7 cellular contexts compared by ENCODE assay signal in genomic region chr11:126317681-126318641, GRCh38. TPM values are rescaled to one million over a fixed set of nuclear protein-coding genes. Genes with fewer than 3 reads are reported as not detected.
DNase-seq lines count a peak whose midpoint lies in the region; ATAC-seq and TF ChIP-seq lines count a peak whose summit lies in the region.

No MANE protein-coding gene starts in this region.

- TF ChIP-seq CTCF in H9 (conservative IDR thresholded peaks at IDR 0.05) (no peak), breast epithelium (IDR thresholded peaks at IDR 0.05) (no peak), thyroid gland (IDR thresholded peaks at IDR 0.05) (no peak)

- H3K23ac ChIP-seq in H9 (ENCODE audit: insufficient read length, low read depth, low read length), result no peak overlapping the region

- no peaks in the 10 kb centered on the region for H3K4me1 ChIP-seq in H9 (ENCODE audit: insufficient read depth, low read length)
- H3K4me1 ChIP-seq in breast epithelium, result peaks cover 6 to 7% of the 10 kb centered on the region in 2 donors
- peaks cover 0 to 24% of the 10 kb centered on the region in 2 donors for H3K4me1 ChIP-seq in thyroid gland

- H3K79me1 ChIP-seq in H9 (ENCODE audit: insufficient read depth, low read depth, low read length, poor library complexity, severe bottlenecking), result no peaks in the 10 kb centered on the region

- H3K9ac ChIP-seq in H9 (ENCODE audit: extremely low read depth, insufficient read length, low read length), result no peak overlapping the region

- no CpG with 5 or more reads among the region's 17 CpGs for WGBS in H9 (ENCODE audit: extremely low coverage, insufficient read length, low lambda C conversion rate)
- WGBS in thyroid gland, 2 donors, result 59 to 61% methylated on average over 17 of the region's 17 CpGs

- no peak overlapping the region for H3K4me3 Mint-ChIP-seq in H9

- no peak overlapping the region for H3K18ac ChIP-seq in H9 (ENCODE audit: insufficient read length, low read depth, low read length)

- DNase-seq in H9 (no peak), NCI-H2196 treated with DMSO at 0.1 percent for 48 hours (lab: John Stamatoyannopoulos, UW; ENCODE audit: unreplicated experiment) (peak; percentile 61), breast epithelium (ENCODE audit: low spot score in 2 of 2) (peak; percentile 49 to 58), medulla oblongata (ENCODE audit: extremely low spot score) (peak; percentile 80), thyroid gland (peak; percentile 34 to 41), NCI-H774 (lab: John Stamatoyannopoulos, UW) (no peak)

- peak overlapping the region; percentile 57 for H4K8ac ChIP-seq in H9 (replicated peaks; ENCODE audit: insufficient read length, low read depth, low read length)

- no peak overlapping the region for H3K14ac ChIP-seq in H9 (ENCODE audit: insufficient read depth, low read length)

- no peak overlapping the region for H4K91ac ChIP-seq in H9 (ENCODE audit: insufficient read length, low read depth, low read length)

- no peak overlapping the region for H4K5ac ChIP-seq in H9 (ENCODE audit: insufficient read length, low read depth, low read length)

- intact Hi-C loops in breast epithelium (cut with DNase I; ENCODE audit: low total_unique reads) (no loop called here), thyroid gland (cut with DNase I) (no loop called here)

- no peak overlapping the region for H2BK120ac ChIP-seq in H9 (ENCODE audit: low read depth, low read length, poor library complexity, severe bottlenecking)

- peaks cover 2% of the 10 kb centered on the region for H4K20me1 ChIP-seq in H9 (ENCODE audit: control insufficient read depth, insufficient read depth, insufficient read length)

- H3K27me3 Mint-ChIP-seq in H9 (ENCODE audit: low read depth), result no peaks in the 10 kb centered on the region; the same call in 1 of the 2 replicates

- H3K23me2 ChIP-seq in H9 (ENCODE audit: insufficient read length, low read depth, low read length, poor library complexity, severe bottlenecking), result no peaks in the 10 kb centered on the region

- peak overlapping the region in 1 of 3 experiments; percentile 84; a peak in 1 of 7 replicates for H3K27ac Mint-ChIP-seq in H9

- H3K36me3 Mint-ChIP-seq in H9 (ENCODE audit: insufficient read depth in 1 of 3, low read depth in 3 of 3), result peaks cover 9 to 23% (median 22%) of the 10 kb centered on the region in 3 experiments; a peak in 6 of 7 replicates

- H3K27ac ChIP-seq in H9 (ENCODE audit: insufficient read length, low read depth, low read length) (no peak overlapping the region), breast epithelium (peak overlapping the region; percentile 80 to 93), thyroid gland (peak overlapping the region; percentile 2 to 68 (median 14))

- no peak overlapping the region for H3K56ac ChIP-seq in H9 (ENCODE audit: insufficient read length, low read depth, low read length)

- H3K9me3 ChIP-seq in H9 (ENCODE audit: control insufficient read depth, low read depth, low read length) (no peaks in the 10 kb centered on the region), breast epithelium (no peaks in the 10 kb centered on the region), thyroid gland (no peaks in the 10 kb centered on the region)

- H3K4me3 ChIP-seq in breast epithelium, result peak overlapping the region; percentile 15 to 39 (median 24)
- no peak overlapping the region for H3K4me3 ChIP-seq in thyroid gland (replicated peaks in 1 of 3)

- H3K4ac ChIP-seq in H9 (ENCODE audit: low read depth, low read length), result no peak overlapping the region

- no peaks in the 10 kb centered on the region for H3K27me3 ChIP-seq in H9 (ENCODE audit: insufficient read depth, low read length)
- H3K27me3 ChIP-seq in breast epithelium, result no peaks in the 10 kb centered on the region
- H3K27me3 ChIP-seq in thyroid gland, result no peaks in the 10 kb centered on the region

- H2AK5ac ChIP-seq in H9 (ENCODE audit: insufficient read length, low read length), result peak overlapping the region; percentile 33

- no peak overlapping the region for H3T11ph ChIP-seq in H9 (ENCODE audit: low read length)

- no peak overlapping the region for H2AFZ ChIP-seq in H9 (ENCODE audit: low read length)

- peak; percentile 18 for ATAC-seq in GM18505 (IDR thresholded peaks at IDR 0.05; ENCODE audit: unreplicated experiment)

- no peaks in the 10 kb centered on the region for H3K79me2 ChIP-seq in H9 (ENCODE audit: insufficient read depth, low read length)

- H2BK20ac ChIP-seq in H9 (ENCODE audit: low read depth, low read length, poor library complexity, severe bottlenecking), result no peak overlapping the region

- H3K4me2 ChIP-seq in H9 (ENCODE audit: insufficient read depth, insufficient read length, low read length), result no peak overlapping the region

- no peak for TF ChIP-seq POLR2A in GM18505 (IDR thresholded peaks at IDR 0.05; ENCODE audit: borderline replicate concordance, extremely low read depth, insufficient read depth, insufficient read length)
- TF ChIP-seq POLR2A in breast epithelium (IDR thresholded peaks at IDR 0.05), result no peak
- no peak for TF ChIP-seq POLR2A in thyroid gland (IDR thresholded peaks at IDR 0.05)

- no peak overlapping the region for H2BK15ac ChIP-seq in H9 (ENCODE audit: low read depth, low read length)

- no peaks in the 10 kb centered on the region for H3K9me3 Mint-ChIP-seq in H9

- H2BK5ac ChIP-seq in H9 (ENCODE audit: insufficient read length, low read length), result no peak overlapping the region

- no peak overlapping the region for H2BK12ac ChIP-seq in H9 (ENCODE audit: insufficient read length, low read depth, low read length)

- H3K36me3 ChIP-seq in breast epithelium, result no peaks in the 10 kb centered on the region
- H3K36me3 ChIP-seq in thyroid gland, result no peaks in the 10 kb centered on the region

- H3K4me1 Mint-ChIP-seq in H9, result no peaks in the 10 kb centered on the region

RNA-seq across cellular contexts. Expression of gene DCPS, which starts 14.1 kb away (rescaled TPM):
- total RNA-seq in H9 (2021), result 24.4 and 27.7 TPM in 2 replicates
- 10 to 100 TPM in 1 of 3 donors, 1 to 10 TPM in 2; 8.8 to 11.7 (median 9.6) TPM for total RNA-seq in breast epithelium
- total RNA-seq in thyroid gland, result 10 to 100 TPM in 3 of 4 donors, 1 to 10 TPM in 1; 6.1 to 18.9 (median 13.9) TPM

RNA-seq across cellular contexts. Expression of gene TIRAP, which starts 35.1 kb away (rescaled TPM):
- total RNA-seq in H9 (2021) (7.0 and 7.3 TPM in 2 replicates), breast epithelium (10 to 100 TPM in 2 of 3 donors, 1 to 10 TPM in 1; 8.9 to 11.1 (median 10.9) TPM), thyroid gland (10 to 100 TPM in 2 of 4 donors, 1 to 10 TPM in 2; 9.2 to 13.1 (median 10.1) TPM)

RNA-seq across cellular contexts. Expression of gene ST3GAL4, which starts 37.5 kb away (rescaled TPM):
- total RNA-seq in H9 (2021) (12.2 and 13.6 TPM in 2 replicates), breast epithelium (10 to 100 TPM; 17.6 to 36.2 (median 32.8) TPM), thyroid gland (10 to 100 TPM in 3 of 4 donors, 1 to 10 TPM in 1; 5.3 to 33.9 (median 26.4) TPM)

RNA-seq across cellular contexts. Expression of gene FOXRED1, which starts 49.0 kb away (rescaled TPM):
- 60.1 and 67.5 TPM in 2 replicates for total RNA-seq in H9 (2021)
- total RNA-seq in breast epithelium, result 10 to 100 TPM; 13.1 to 23.3 (median 16.6) TPM
- 10 to 100 TPM; 13.3 to 25.8 (median 20.2) TPM for total RNA-seq in thyroid gland

RNA-seq across cellular contexts. Expression of gene SRPRA, which starts 49.3 kb away (rescaled TPM):
- 63.7 and 64.3 TPM in 2 replicates for total RNA-seq in H9 (2021)
- 10 to 100 TPM; 75.2 to 90.6 (median 84.9) TPM for total RNA-seq in breast epithelium
- 100 to 1,000 TPM in 3 of 4 donors, 10 to 100 TPM in 1; 95.3 to 153 (median 125) TPM for total RNA-seq in thyroid gland

Comparison
In these comparisons a context has a peak if more than half of its experiments do, and no peak if none do; other contexts are left out.
1. DNase-seq: peak in NCI-H2196 treated with DMSO at 0.1 percent for 48 hours (single experiment), breast epithelium (2 of 2), medulla oblongata (single experiment) and thyroid gland (2 of 2); none in H9 (single experiment) and NCI-H774 (single experiment).
2. H3K4me3 ChIP-seq: peak in breast epithelium (3 of 3); none in thyroid gland (0 of 3).